ENCODE assay signal across 9 cellular contexts in the genomic region with DNA sequence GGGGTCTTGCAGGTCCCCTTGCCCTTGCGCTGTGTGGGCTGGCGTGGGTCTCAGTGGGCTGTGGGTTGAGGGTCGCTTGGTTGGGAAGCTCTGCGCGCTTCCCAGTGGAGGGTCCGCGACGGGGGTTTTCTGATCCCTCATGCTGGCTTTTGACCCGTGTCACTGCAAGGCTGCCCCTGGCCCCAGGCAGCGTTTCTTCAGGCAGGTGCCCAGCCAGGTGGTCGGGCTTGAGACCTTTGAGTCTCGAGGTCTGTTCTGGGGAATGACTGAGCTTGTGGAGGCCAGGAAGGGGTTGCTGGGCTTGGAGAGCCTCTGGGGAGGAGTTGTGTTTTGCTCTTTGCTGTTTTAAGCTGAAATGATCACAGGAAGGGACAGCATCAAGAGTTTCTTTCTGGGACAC. TPM values are rescaled to one million over a fixed set of nuclear protein-coding genes. Genes with fewer than 3 reads are reported as not detected.
DNase-seq lines count a peak whose midpoint lies in the region; ATAC-seq and TF ChIP-seq lines count a peak whose summit lies in the region.
"Had no signal": no experiment of that assay in that cellular context is flagged by ENCODE, and none has a peak within 500 bp of the region (broad histone marks: within the 10 kb centered on the region; RNA-seq: fewer than 3 reads in every experiment).

No MANE protein-coding gene starts in this region.

- peaks cover 24 to 96% (median 82%) of the 10 kb centered on the region in 12 donors for H3K4me1 ChIP-seq in heart left ventricle

- DNase-seq in ELF-1 (ENCODE audit: low read depth, low spot score) (peak; percentile 51), heart left ventricle (peak in 1 of 5 donors; percentile 6), retinal pigment epithelial cell (ENCODE audit: low read depth) (no peak), cortex of kidney (lab: John Stamatoyannopoulos, UW) (no peak), DMS114 treated with DMSO at 0.1 percent for 48 hours (lab: John Stamatoyannopoulos, UW; ENCODE audit: unreplicated experiment) (no peak)
- DNase-seq in activated naive CD4-positive, alpha-beta T cell treated with anti-CD3 and anti-CD28 coated beads, Interleukin-2, amount 50 U/mL, for 72 hours (ENCODE audit: low spot score in 2 of 2): no peak
- DNase-seq: activated CD4-positive, CD25-positive, alpha-beta regulatory T cell had no signal

- TF ChIP-seq POLR2A in heart left ventricle (IDR thresholded peaks at IDR 0.05): no peak

- TF ChIP-seq CTCF in heart left ventricle (IDR thresholded peaks at IDR 0.05): no peak
- TF ChIP-seq CTCF in retinal pigment epithelial cell (conservative IDR thresholded peaks at IDR 0.05; ENCODE audit: low read depth, low read length): no peak

- ATAC-seq in activated naive CD4-positive, alpha-beta T cell treated with anti-CD3 and anti-CD28 coated beads, Interleukin-2, amount 50 U/mL, for 72 hours: no peak
- ATAC-seq in heart left ventricle (no peak), HG03045 (IDR thresholded peaks at IDR 0.05; ENCODE audit: unreplicated experiment) (no peak), GM18868 (IDR thresholded peaks at IDR 0.05; ENCODE audit: unreplicated experiment) (no peak)

- H3K27ac Mint-ChIP-seq in activated naive CD4-positive, alpha-beta T cell treated with anti-CD3 and anti-CD28 coated beads, Interleukin-2, amount 50 U/mL, for 72 hours: peak overlapping the region; percentile 60 to 79

- WGBS in heart left ventricle, 4 donors: 56 to 85% (median 70%) methylated on average over 2 to 12 of the region's 12 CpGs

- peak overlapping the region in 10 of 12 donors; percentile 29 to 89 (median 72) for H3K4me3 ChIP-seq in heart left ventricle
- H3K4me3 ChIP-seq in retinal pigment epithelial cell (ENCODE audit: low read length): peak overlapping the region; percentile 31

- H3K9me3 ChIP-seq in heart left ventricle: no peaks in the 10 kb centered on the region

- no peaks in the 10 kb centered on the region for H3K9me3 Mint-ChIP-seq in activated naive CD4-positive, alpha-beta T cell treated with anti-CD3 and anti-CD28 coated beads, Interleukin-2, amount 50 U/mL, for 72 hours

- H3K36me3 Mint-ChIP-seq in activated naive CD4-positive, alpha-beta T cell treated with anti-CD3 and anti-CD28 coated beads, Interleukin-2, amount 50 U/mL, for 72 hours: peaks cover 32 to 34% of the 10 kb centered on the region in 2 donors

- intact Hi-C loops in heart left ventricle (cut with DNase I): loop anchor here in 8 of 10 donors (5.0 to 10.0 kb wide), 7 partner anchors 36 to 81 kb away; no protein-coding TSS in a partner anchor

- H3K36me3 ChIP-seq in heart left ventricle: no peaks in the 10 kb centered on the region

- no peaks in the 10 kb centered on the region for H3K27me3 ChIP-seq in heart left ventricle

- peak overlapping the region; percentile 51 to 89 (median 70) for H3K27ac ChIP-seq in heart left ventricle

RNA-seq across cellular contexts. Expression of a gene that starts 5.3 kb away (rescaled TPM):
- 10 to 100 TPM; 26.6 to 43.8 TPM for total RNA-seq in activated naive CD4-positive, alpha-beta T cell treated with anti-CD3 and anti-CD28 coated beads, Interleukin-2, amount 50 U/mL, for 72 hours
- 10 to 100 TPM; 28.8 to 52.7 (median 41.3) TPM for total RNA-seq in heart left ventricle
- polyA plus RNA-seq in heart left ventricle: 10 to 100 TPM; 16.9 to 28.7 TPM

RNA-seq across cellular contexts. Expression of a gene that starts 38.9 kb away (rescaled TPM):
- 10 to 100 TPM; 59.1 to 66.9 TPM for total RNA-seq in activated naive CD4-positive, alpha-beta T cell treated with anti-CD3 and anti-CD28 coated beads, Interleukin-2, amount 50 U/mL, for 72 hours
- total RNA-seq in heart left ventricle: 10 to 100 TPM; 20.9 to 50.8 (median 34.8) TPM
- 10 to 100 TPM; 57.3 to 61.3 TPM for polyA plus RNA-seq in heart left ventricle
